Comparison of ENCODE assay signal across 15 cellular contexts in the genomic region with DNA sequence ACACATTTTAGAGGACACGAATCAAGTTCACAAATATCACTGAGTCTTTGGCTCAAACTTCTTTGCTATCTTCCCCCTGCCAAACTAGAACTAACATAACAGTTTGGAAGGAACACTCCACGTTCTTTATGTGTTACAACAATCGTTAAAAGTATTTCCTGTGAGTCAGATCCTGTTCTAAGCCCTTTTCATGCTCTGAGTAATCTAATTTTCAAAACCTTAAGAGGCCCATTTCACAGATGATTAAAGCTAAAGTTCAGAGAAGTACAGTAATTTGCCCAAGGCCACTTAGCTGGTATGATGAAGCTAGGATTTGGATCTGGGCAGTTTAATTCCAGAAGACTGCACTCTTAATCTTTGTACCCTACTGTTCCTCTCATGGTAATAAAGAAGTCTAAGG.
DNase-seq lines count a peak whose midpoint lies in the region; ATAC-seq, FAIRE-seq and TF ChIP-seq lines count a peak whose summit lies in the region.
"Had no signal": no experiment of that assay in that cellular context is flagged by ENCODE, and none has a peak within 500 bp of the region (broad histone marks: within the 10 kb centered on the region; RNA-seq: fewer than 3 reads in every experiment).

No MANE protein-coding gene starts in this region.

- no peak overlapping the region for H3K4me3 ChIP-seq in SK-N-MC

- peak overlapping the region; percentile 73 for H3K4me3 Mint-ChIP-seq in HFFc6
- H3K4me3 Mint-ChIP-seq: activated CD8-positive, alpha-beta T cell treated with anti-CD3 and anti-CD28 coated beads, Interleukin-2, amount 10 ng/mL, durations not matched to agents 7 days and 5 days; activated naive CD8-positive, alpha-beta T cell; endodermal cell; naive thymus-derived CD4-positive, alpha-beta T cell; T-helper 1 cell treated with Interleukin-12 subunit alpha and Interleukin-12 subunit beta and Interleukin-4 antibody, amounts not matched to agents 30 μg/mL and 1 μg/mL, for 36 hours had no signal

- peaks cover 52% of the 10 kb centered on the region for H3K4me1 Mint-ChIP-seq in HFFc6 (ENCODE audit: low read depth)
- H3K4me1 Mint-ChIP-seq: naive thymus-derived CD4-positive, alpha-beta T cell had no signal

- no peaks in the 10 kb centered on the region; the same call in 1 of the 2 replicates for H3K36me3 Mint-ChIP-seq in HFFc6 (ENCODE audit: low read depth)
- H3K36me3 Mint-ChIP-seq: activated naive CD8-positive, alpha-beta T cell; naive thymus-derived CD4-positive, alpha-beta T cell had no signal

- no peaks in the 10 kb centered on the region; the same call in none of the 2 replicates for H3K36me3 ChIP-seq in SK-N-MC (ENCODE audit: insufficient read depth, low read length)

- H3K27ac ChIP-seq in SK-N-MC: no peak overlapping the region
- H3K27ac ChIP-seq: HL-60 had no signal

- no peaks in the 10 kb centered on the region for H3K27me3 Mint-ChIP-seq in HFFc6 (ENCODE audit: insufficient read depth)
- H3K27me3 Mint-ChIP-seq: activated naive CD8-positive, alpha-beta T cell; naive thymus-derived CD4-positive, alpha-beta T cell had no signal

- H3K9ac ChIP-seq in SK-N-MC (ENCODE audit: insufficient read length): no peak overlapping the region

- DNase-seq in HFFc6: peak; percentile 71
- DNase-seq in SK-N-MC (ENCODE audit: low read depth, low spot score): peak; percentile 50
- DNase-seq in stromal cell of bone marrow (ENCODE audit: low read depth): peak; percentile 31
- no peak for DNase-seq in D721Med (ENCODE audit: insufficient read length, low spot score)
- DNase-seq in NCI-H2171 (lab: John Stamatoyannopoulos, UW): no peak
- DNase-seq in superior temporal gyrus (ENCODE audit: extremely low spot score): no peak
- DNase-seq: activated CD8-positive, alpha-beta T cell treated with anti-CD3 and anti-CD28 coated beads, Interleukin-2, amount 10 ng/mL, durations not matched to agents 7 days and 5 days; endodermal cell; naive thymus-derived CD4-positive, alpha-beta T cell; NCI-H1105 treated with DMSO at 0.1 percent for 48 hours; NCI-H526 had no signal

- TF ChIP-seq CTCF in HFFc6 (IDR thresholded peaks at IDR 0.05) (no peak), D721Med (IDR thresholded peaks at IDR 0.05; ENCODE audit: insufficient read depth, missing control alignments) (no peak)

- peak overlapping the region; percentile 91 for H3K27ac Mint-ChIP-seq in HFFc6
- H3K27ac Mint-ChIP-seq: activated CD8-positive, alpha-beta T cell treated with anti-CD3 and anti-CD28 coated beads, Interleukin-2, amount 10 ng/mL, durations not matched to agents 7 days and 5 days; activated naive CD8-positive, alpha-beta T cell; endodermal cell; naive thymus-derived CD4-positive, alpha-beta T cell; T-helper 1 cell treated with Interleukin-12 subunit alpha and Interleukin-12 subunit beta and Interleukin-4 antibody, amounts not matched to agents 30 μg/mL and 1 μg/mL, for 36 hours had no signal

- peak; percentile 80 for ATAC-seq in esophagus mucosa
- ATAC-seq: activated CD8-positive, alpha-beta T cell treated with anti-CD3 and anti-CD28 coated beads, Interleukin-2, amount 10 ng/mL, durations not matched to agents 7 days and 5 days; naive thymus-derived CD4-positive, alpha-beta T cell had no signal

- H3K9me3 ChIP-seq in SK-N-MC (ENCODE audit: low read depth, low read length): no peaks in the 10 kb centered on the region

- no peak for FAIRE-seq in D721Med (lab: Jason Lieb, UNC)

- no peaks in the 10 kb centered on the region for H3K9me3 Mint-ChIP-seq in HFFc6
- H3K9me3 Mint-ChIP-seq: endodermal cell; T-helper 1 cell treated with Interleukin-12 subunit alpha and Interleukin-12 subunit beta and Interleukin-4 antibody, amounts not matched to agents 30 μg/mL and 1 μg/mL, for 36 hours had no signal

Comparison
In these comparisons a context has a peak if more than half of its experiments do, and no peak if none do; other contexts are left out.
1. DNase-seq: peak in HFFc6 (single experiment), SK-N-MC (single experiment) and stromal cell of bone marrow (single experiment); none in D721Med (single experiment), NCI-H2171 (single experiment) and superior temporal gyrus (single experiment).